ENCODE assay signal across 17 cellular contexts in the genomic region with DNA sequence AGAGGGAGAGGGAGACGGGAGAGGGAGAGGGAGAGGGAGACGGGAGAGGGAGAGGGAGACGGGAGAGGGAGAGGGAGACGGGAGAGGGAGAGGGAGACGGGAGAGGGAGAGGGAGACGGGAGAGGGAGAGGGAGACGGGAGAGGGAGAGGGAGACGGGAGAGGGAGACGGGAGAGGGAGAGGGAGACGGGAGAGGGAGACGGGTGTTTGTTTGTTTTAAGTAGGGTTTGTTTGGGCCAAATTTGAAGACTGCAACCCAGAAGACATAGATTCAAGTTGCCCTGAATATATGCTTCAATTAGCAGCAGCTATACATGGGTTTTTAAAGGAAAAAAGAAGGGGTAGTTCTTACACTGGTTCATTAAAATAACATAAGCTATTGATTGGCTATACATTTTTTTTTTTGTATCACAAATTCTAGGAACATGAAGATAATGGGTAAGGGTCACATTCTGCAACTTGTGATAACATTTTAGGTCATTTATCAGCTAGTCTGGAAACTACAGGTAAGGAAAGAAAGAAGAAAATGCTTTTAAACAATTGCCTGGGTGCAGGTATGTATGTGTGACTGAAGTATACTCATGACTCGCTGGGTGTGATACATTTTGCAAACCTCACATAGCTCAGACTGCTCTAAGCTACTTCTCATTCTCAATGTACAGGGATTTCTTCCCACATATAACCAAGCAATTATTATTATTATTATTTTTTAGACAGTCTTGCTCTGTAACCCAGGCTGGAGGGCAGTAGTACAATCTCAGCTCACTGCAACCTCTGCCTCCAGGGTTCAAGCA.
DNase-seq lines count a peak whose midpoint lies in the region; ATAC-seq, FAIRE-seq and TF ChIP-seq lines count a peak whose summit lies in the region.
"Had no signal": no experiment of that assay in that cellular context is flagged by ENCODE, and none has a peak within 500 bp of the region (broad histone marks: within the 10 kb centered on the region; RNA-seq: fewer than 3 reads in every experiment).

No MANE protein-coding gene starts in this region.

- H3K79me2 ChIP-seq in HepG2 (ENCODE audit: insufficient read depth, low read length) = no peaks in the 10 kb centered on the region

- POLR2A ChIA-PET in HepG2 (lab: Yijun Ruan, JAX) (interaction anchor here (1.0 kb wide), 1 partner anchor 72 kb away, joined by 4 read pairs; the partner anchor contains the start of gene SLC25A17), RWPE1 (lab: Yijun Ruan, JAX; ENCODE audit: low non-redundant PET) (interaction anchor here (0.7 kb wide), 1 partner anchor 316 kb away, joined by 4 read pairs; no protein-coding TSS in a partner anchor)

- ATAC-seq in HepG2 (peak; percentile 31; the same call in 1 of the 3 replicates), right lobe of liver (no peak), body of pancreas (no peak)

- H3K9me3 ChIP-seq in HepG2 (ENCODE audit: low read length) = peaks cover 5% of the 10 kb centered on the region
- H3K9me3 ChIP-seq in right lobe of liver = no peaks in the 10 kb centered on the region
- H3K9me3 ChIP-seq in body of pancreas = peaks cover 0 to 6% (median 0%) of the 10 kb centered on the region in 3 donors

- TF ChIP-seq POLR2A in HepG2 (IDR thresholded peaks at IDR 0.05; ENCODE audit: insufficient read depth in 1 of 2, low read depth in 2 of 2, low read length in 2 of 2) (no peak), right lobe of liver (IDR thresholded peaks at IDR 0.05) (no peak), body of pancreas (IDR thresholded peaks at IDR 0.05) (no peak)

- in situ Hi-C loops in HepG2 (cut with HindIII; ENCODE audit: extremely low pct_ligation_motif_present, low pct_unique_long_range_greater_than_20kb) (no loop called here), brain microvascular endothelial cell (cut with HindIII; ENCODE audit: low pct_ligation_motif_present, low sequenced_read_pairs) (no loop called here)

- H3K27me3 ChIP-seq in HepG2 (ENCODE audit: control insufficient read depth in 1 of 2, insufficient read depth in 2 of 2, low read length in 2 of 2) (peaks cover 0 to 9% of the 10 kb centered on the region in 2 experiments; a peak in 2 of 5 replicates), right lobe of liver (no peaks in the 10 kb centered on the region), body of pancreas (no peaks in the 10 kb centered on the region), brain microvascular endothelial cell (replicated peaks) (peaks cover 2% of the 10 kb centered on the region)

- H3K27ac ChIP-seq in HepG2 (ENCODE audit: extremely low read length, insufficient read depth, low read length) (no peak overlapping the region), right lobe of liver (no peak overlapping the region), RWPE1 (peak overlapping the region; percentile 42; the same call in 1 of the 2 replicates), body of pancreas (no peak overlapping the region), brain microvascular endothelial cell (no peak overlapping the region)
- H3K27ac ChIP-seq: HL-60 had no signal

- DNase-seq in HepG2 (ENCODE audit: low spot score) (no peak), right lobe of liver (no peak), RWPE1 (ENCODE audit: low spot score) (peak; percentile 11), fibroblast of mammary gland (ENCODE audit: low read depth) (peak; percentile 12), NCI-H345 treated with DMSO at 0.1 percent for 48 hours (lab: John Stamatoyannopoulos, UW; ENCODE audit: unreplicated experiment) (no peak), body of pancreas (no peak), brain microvascular endothelial cell (no peak)
- DNase-seq in stimulated activated CD4-positive, alpha-beta T cell treated with anti-CD3 and anti-CD28 coated beads, Interleukin-15, amount 100 ng/mL, for 24 hours = no peak
- DNase-seq: AML-193; CD4-positive, CD25-positive, alpha-beta regulatory T cell; DMS79; GDM1; KBM-7; NCI-H1092; NCI-H1694 treated with DMSO at 0.1 percent for 48 hours had no signal

- intact Hi-C loops in HepG2 (cut with micrococcal nuclease; ENCODE audit: unreplicated experiment) (no loop called here), right lobe of liver (cut with DNase I) (no loop called here), body of pancreas (cut with DNase I) (no loop called here)

- H3K4me2 ChIP-seq in HepG2 (ENCODE audit: low read depth, low read length) = peak overlapping the region; percentile 23; the same call in 1 of the 2 replicates

- no peak overlapping the region for H2AFZ ChIP-seq in HepG2 (ENCODE audit: low read length)

- TF ChIP-seq CTCF in HepG2 (CRISPR knock-in tag; IDR thresholded peaks at IDR 0.05) = no peak
- no peak for TF ChIP-seq CTCF in right lobe of liver (IDR thresholded peaks at IDR 0.05)
- no peak for TF ChIP-seq CTCF in RWPE1 (conservative IDR thresholded peaks at IDR 0.05; ENCODE audit: low read depth)
- no peak for TF ChIP-seq CTCF in fibroblast of mammary gland (conservative IDR thresholded peaks at IDR 0.05; ENCODE audit: control insufficient read depth, insufficient read depth, low read depth, low read length)
- TF ChIP-seq CTCF in body of pancreas (IDR thresholded peaks at IDR 0.05) = no peak
- TF ChIP-seq CTCF in brain microvascular endothelial cell (IDR thresholded peaks at IDR 0.05; ENCODE audit: low read depth, low read length, missing control alignments) = no peak

- H3K36me3 ChIP-seq in HepG2 (replicated peaks in 1 of 2; ENCODE audit: control insufficient read depth in 1 of 2, insufficient read depth in 2 of 2, low read length in 2 of 2) (no peaks in the 10 kb centered on the region), right lobe of liver (no peaks in the 10 kb centered on the region), body of pancreas (replicated peaks in 1 of 2; ENCODE audit: insufficient read depth in 1 of 2, low read depth in 2 of 2) (no peaks in the 10 kb centered on the region), brain microvascular endothelial cell (replicated peaks) (no peaks in the 10 kb centered on the region)

- no peak overlapping the region for H3K9ac ChIP-seq in HepG2 (ENCODE audit: insufficient read depth, low read depth, low read length)

- H3K4me1 ChIP-seq in HepG2 (ENCODE audit: insufficient read depth, low read length) = peaks cover 7% of the 10 kb centered on the region
- H3K4me1 ChIP-seq in right lobe of liver = no peaks in the 10 kb centered on the region
- H3K4me1 ChIP-seq in body of pancreas = peaks cover 8% of the 10 kb centered on the region

- CTCF ChIA-PET in HepG2 (lab: Yijun Ruan, JAX; ENCODE audit: low intra/inter-chr PET ratio, low total read pairs) (no interaction called here), RWPE1 (lab: Yijun Ruan, JAX) (interaction anchor here (0.9 kb wide), 1 partner anchor 14 kb away, joined by 4 read pairs; no protein-coding TSS in a partner anchor)

- no peaks in the 10 kb centered on the region for H4K20me1 ChIP-seq in HepG2 (ENCODE audit: insufficient read depth, low read length)

- TF ChIP-seq EP300 in HepG2 (IDR thresholded peaks at IDR 0.05; ENCODE audit: low read depth in 2 of 2, low read length in 2 of 2) (no peak), HepG2 (CRISPR knock-in tag; IDR thresholded peaks at IDR 0.05; ENCODE audit: borderline replicate concordance) (no peak)

- no peak for FAIRE-seq in HepG2 (lab: Jason Lieb, UNC)
- FAIRE-seq: GM19239 had no signal

- H3K4me3 ChIP-seq in HepG2 (replicated peaks in 1 of 3; ENCODE audit: insufficient read depth in 1 of 3, low read depth in 2 of 3, low read length in 3 of 3) = no peak overlapping the region
- no peak overlapping the region for H3K4me3 ChIP-seq in right lobe of liver
- no peak overlapping the region for H3K4me3 ChIP-seq in fibroblast of mammary gland (ENCODE audit: control insufficient read depth, low read depth, low read length)
- no peak overlapping the region for H3K4me3 ChIP-seq in body of pancreas
- H3K4me3 ChIP-seq in brain microvascular endothelial cell (ENCODE audit: low read depth, low read length) = no peak overlapping the region

- TF ChIP-seq RAD21 in HepG2 (CRISPR knock-in tag; IDR thresholded peaks at IDR 0.05) = no peak

- 31% methylated on average over 11 of the region's 12 CpGs for WGBS in HepG2 (ENCODE audit: low lambda C conversion rate)
- 87% methylated on average over 3 of the region's 12 CpGs for WGBS in right lobe of liver (ENCODE audit: insufficient coverage, low coverage, low lambda C conversion rate, missing lambda C conversion rate)
- WGBS in body of pancreas, 2 donors = 58 to 73% methylated on average over 4 to 10 of the region's 12 CpGs

- BruUV-seq in HepG2 (replicated peaks; lab: Mats Ljungman, UMichigan) = no TSS peak

TF ChIP-seq in HepG2, 621 proteins besides CTCF, POLR2A, EP300 and RAD21:
- peak; percentile 59 for TF ChIP-seq HNRNPK (IDR thresholded peaks at IDR 0.05; ENCODE audit: low read depth, low read length, poor library complexity, severe bottlenecking)
- TF ChIP-seq ZNF251 (CRISPR knock-in tag; IDR thresholded peaks at IDR 0.05) = no peak

Comparison
In these comparisons a context has a peak if more than half of its experiments do, and no peak if none do; other contexts are left out.
1. DNase-seq: peak in RWPE1 (single experiment) and fibroblast of mammary gland (single experiment); none in HepG2 (single experiment), right lobe of liver (0 of 3), stimulated activated CD4-positive, alpha-beta T cell treated with anti-CD3 and anti-CD28 coated beads, Interleukin-15, amount 100 ng/mL, for 24 hours (single experiment), NCI-H345 treated with DMSO at 0.1 percent for 48 hours (single experiment), body of pancreas (0 of 4) and brain microvascular endothelial cell (single experiment).